21 cellular contexts compared by ENCODE assay signal in the genomic region with DNA sequence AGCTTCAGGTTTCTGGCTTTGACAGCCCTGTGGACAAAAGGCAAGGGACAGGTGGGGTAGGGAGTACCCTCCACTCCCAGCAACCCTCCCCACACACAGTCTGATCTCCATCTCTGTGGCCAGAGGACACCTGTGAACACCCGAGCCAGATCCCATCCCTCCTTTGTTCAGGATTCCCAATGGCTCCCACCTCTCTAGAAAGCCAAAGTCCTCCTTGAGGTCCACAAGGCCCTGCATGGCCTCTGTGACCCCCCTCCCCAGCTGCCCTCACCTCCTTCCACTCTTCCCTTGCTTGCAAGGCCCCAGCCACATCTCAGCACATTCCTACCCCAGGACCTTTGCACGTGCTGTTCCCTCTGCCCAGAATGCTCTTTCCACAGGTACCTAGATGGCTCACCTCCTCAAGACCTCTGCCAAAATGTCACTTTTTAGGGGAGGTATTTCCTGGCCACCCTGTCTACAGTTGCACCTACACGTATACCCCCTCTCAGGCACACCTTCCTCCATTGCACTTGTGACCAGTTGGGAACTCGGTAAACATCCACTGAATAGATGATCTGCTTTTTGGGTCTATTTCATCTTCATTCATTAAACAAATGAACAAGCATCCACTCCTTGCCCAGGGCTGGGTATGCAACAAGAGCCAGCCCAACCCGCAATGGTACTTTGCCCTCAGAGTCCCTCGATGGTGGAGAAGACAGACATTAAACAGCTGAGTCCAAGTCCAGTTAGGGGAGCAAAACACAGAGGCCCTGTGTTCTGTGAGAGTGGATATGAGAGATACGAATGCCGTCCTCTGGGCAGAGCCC.
DNase-seq lines count a peak whose midpoint lies in the region; FAIRE-seq and TF ChIP-seq lines count a peak whose summit lies in the region.
"Had no signal": no experiment of that assay in that cellular context is flagged by ENCODE, and none has a peak within 500 bp of the region (broad histone marks: within the 10 kb centered on the region; RNA-seq: fewer than 3 reads in every experiment).

No MANE protein-coding gene starts in this region.

- H3K27ac Mint-ChIP-seq in activated naive CD4-positive, alpha-beta T cell treated with anti-CD3 and anti-CD28 coated beads, Interleukin-2, amount 10 ng/mL, durations not matched to agents 7 days and 5 days, result no peak overlapping the region
- H3K27ac Mint-ChIP-seq: activated CD8-positive, alpha-beta T cell treated with anti-CD3 and anti-CD28 coated beads for 36 hours; activated naive CD8-positive, alpha-beta T cell had no signal

- peaks cover 14% of the 10 kb centered on the region for H3K27me3 Mint-ChIP-seq in activated naive CD4-positive, alpha-beta T cell treated with anti-CD3 and anti-CD28 coated beads, Interleukin-2, amount 10 ng/mL, durations not matched to agents 7 days and 5 days
- H3K27me3 Mint-ChIP-seq: activated CD8-positive, alpha-beta T cell treated with anti-CD3 and anti-CD28 coated beads for 36 hours; activated naive CD8-positive, alpha-beta T cell had no signal

- POLR2A ChIA-PET in OCI-LY7 (lab: Charles Lee), result interaction anchor here (1.4 kb wide), 1 partner anchor 10 kb away, joined by 3 read pairs; no protein-coding TSS in a partner anchor

- H3K9me2 ChIP-seq in OCI-LY7 (ENCODE audit: insufficient read depth, low read length), result no peaks in the 10 kb centered on the region

- intact Hi-C loops in OCI-LY7 (cut with micrococcal nuclease; ENCODE audit: unreplicated experiment), result loop anchor here (5.0 kb wide), 1 partner anchor 375 kb away; no protein-coding TSS in a partner anchor
- intact Hi-C loops in kidney (cut with DNase I), result no loop called here
- intact Hi-C loops in sigmoid colon (cut with DNase I), result loop anchor here (5.0 to 10.0 kb wide), 3 partner anchors 107 to 243 kb away; partner anchors contain the start of genes CRLF3 and GOSR1

- TF ChIP-seq POLR2A in sigmoid colon (IDR thresholded peaks at IDR 0.05), result no peak

- H3K27ac ChIP-seq in OCI-LY7 (ENCODE audit: low read depth, low read length, poor library complexity, severe bottlenecking), result no peak overlapping the region
- no peak overlapping the region for H3K27ac ChIP-seq in kidney (ENCODE audit: low read depth in 2 of 2, low read length in 2 of 2)
- H3K27ac ChIP-seq in sigmoid colon, result no peak overlapping the region
- H3K27ac ChIP-seq: GM23248, stomach had no signal

- no peak overlapping the region for H3K9ac ChIP-seq in kidney (ENCODE audit: low read length in 2 of 2)
- H3K9ac ChIP-seq: GM23248 had no signal

- peaks cover 19% of the 10 kb centered on the region; the same call in 1 of the 2 replicates for H3K36me3 ChIP-seq in OCI-LY7 (ENCODE audit: insufficient read depth, low read length)
- no peaks in the 10 kb centered on the region for H3K36me3 ChIP-seq in kidney (ENCODE audit: control insufficient read depth in 1 of 2, insufficient read depth in 2 of 2, low read length in 2 of 2)
- no peaks in the 10 kb centered on the region for H3K36me3 ChIP-seq in sigmoid colon
- H3K36me3 ChIP-seq: stomach had no signal

- H4K20me1 ChIP-seq in OCI-LY7 (ENCODE audit: insufficient read depth, low read length), result peaks cover 4% of the 10 kb centered on the region

- no peaks in the 10 kb centered on the region for H3K27me3 ChIP-seq in sigmoid colon
- H3K27me3 ChIP-seq: stomach had no signal

- CTCF ChIA-PET in activated naive CD4-positive, alpha-beta T cell treated with anti-CD3 and anti-CD28 coated beads, Interleukin-2, amount 10 ng/mL, durations not matched to agents 7 days and 5 days (lab: Charles Lee), result interaction anchor here (1.1 to 4.7 kb wide), 3 partner anchors 108 to 377 kb away, joined by 3 to 33 read pairs (median 12); partner anchors contain the start of gene CRLF3
- CTCF ChIA-PET in OCI-LY7 (lab: Charles Lee; ENCODE audit: unreplicated experiment), result no interaction called here

- TF ChIP-seq CTCF in OCI-LY7 (conservative IDR thresholded peaks at IDR 0.05; ENCODE audit: low read length), result peak; percentile 44; the same call in 1 of the 2 replicates
- no peak for TF ChIP-seq CTCF in kidney (IDR thresholded peaks at IDR 0.05; ENCODE audit: borderline replicate concordance, extremely low read depth, insufficient read depth)
- TF ChIP-seq CTCF in sigmoid colon (IDR thresholded peaks at IDR 0.05), result no peak

- peaks cover 90% of the 10 kb centered on the region for H3K79me2 ChIP-seq in OCI-LY7 (ENCODE audit: insufficient read depth, low read depth, low read length)

- H3K36me3 Mint-ChIP-seq in activated naive CD4-positive, alpha-beta T cell treated with anti-CD3 and anti-CD28 coated beads, Interleukin-2, amount 10 ng/mL, durations not matched to agents 7 days and 5 days, result no peaks in the 10 kb centered on the region
- H3K36me3 Mint-ChIP-seq: activated naive CD8-positive, alpha-beta T cell had no signal

- no peak for TF ChIP-seq EP300 in sigmoid colon (IDR thresholded peaks at IDR 0.05)

- H2AFZ ChIP-seq in OCI-LY7 (ENCODE audit: low read length), result no peak overlapping the region
- H2AFZ ChIP-seq: GM23248 had no signal

- BruUV-seq in OCI-LY7 (replicated peaks; lab: Mats Ljungman, UMichigan), result no TSS peak

- H3K9me3 ChIP-seq in OCI-LY7 (ENCODE audit: low read length) (no peaks in the 10 kb centered on the region), kidney (ENCODE audit: control insufficient read depth in 1 of 2, low read length in 2 of 2) (no peaks in the 10 kb centered on the region), sigmoid colon (no peaks in the 10 kb centered on the region)
- H3K9me3 ChIP-seq: Caco-2, stomach had no signal

- H3K4me1 ChIP-seq in OCI-LY7 (ENCODE audit: insufficient read depth, low read length, poor library complexity, severe bottlenecking), result peaks cover 34% of the 10 kb centered on the region
- H3K4me1 ChIP-seq in kidney (ENCODE audit: control insufficient read depth in 1 of 2, insufficient read depth in 1 of 2, low read depth in 1 of 2, low read length in 2 of 2), result no peaks in the 10 kb centered on the region
- H3K4me1 ChIP-seq in sigmoid colon, result peaks cover 0 to 8% (median 5%) of the 10 kb centered on the region in 4 donors
- H3K4me1 ChIP-seq: Caco-2 had no signal

- peak; percentile 3 for DNase-seq in activated naive CD4-positive, alpha-beta T cell treated with anti-CD3 and anti-CD28 coated beads, Interleukin-2, amount 10 ng/mL, durations not matched to agents 7 days and 5 days
- no peak for DNase-seq in activated naive CD4-positive, alpha-beta T cell (lab: John Stamatoyannopoulos, UW)
- DNase-seq in OCI-LY7 (ENCODE audit: low spot score) (no peak), kidney (peak; percentile 24), sigmoid colon (peak; percentile 50), NCI-H1417 treated with DMSO at 0.1 percent for 48 hours (lab: John Stamatoyannopoulos, UW) (no peak), C1 segment of cervical spinal cord (lab: John Stamatoyannopoulos, UW) (no peak), SHP77 (lab: John Stamatoyannopoulos, UW) (no peak)
- DNase-seq: cerebellar nuclear complex; effector CD4-positive, alpha-beta T cell; mammary epithelial cell; nucleus accumbens; RPMI8226; stimulated activated CD4-positive, alpha-beta T cell treated with anti-CD3 and anti-CD28 coated beads, Interleukin-15, amount 100 ng/mL, for 24 hours; stomach had no signal

- no peak overlapping the region for H3K4me2 ChIP-seq in OCI-LY7 (ENCODE audit: low read length)

- H3K4me3 Mint-ChIP-seq in activated naive CD4-positive, alpha-beta T cell treated with anti-CD3 and anti-CD28 coated beads, Interleukin-2, amount 10 ng/mL, durations not matched to agents 7 days and 5 days, result no peak overlapping the region
- H3K4me3 Mint-ChIP-seq: activated CD8-positive, alpha-beta T cell treated with anti-CD3 and anti-CD28 coated beads for 36 hours; activated naive CD8-positive, alpha-beta T cell had no signal

- no peak for FAIRE-seq in kidney (lab: Jason Lieb, UNC)
- FAIRE-seq: frontal cortex, islet of Langerhans had no signal

- H3K4me1 Mint-ChIP-seq in activated naive CD4-positive, alpha-beta T cell treated with anti-CD3 and anti-CD28 coated beads, Interleukin-2, amount 10 ng/mL, durations not matched to agents 7 days and 5 days, result peaks cover 8% of the 10 kb centered on the region

- no peak overlapping the region for H3K4me3 ChIP-seq in OCI-LY7 (ENCODE audit: low read depth, low read length, poor library complexity, severe bottlenecking)
- no peak overlapping the region for H3K4me3 ChIP-seq in kidney (ENCODE audit: low read length in 2 of 2)
- no peak overlapping the region for H3K4me3 ChIP-seq in sigmoid colon
- H3K4me3 ChIP-seq: GM23248, stomach had no signal

- 75 to 87% methylated on average over 8 of the region's 8 CpGs for WGBS in sigmoid colon, 2 donors

- no peaks in the 10 kb centered on the region for H3K9me3 Mint-ChIP-seq in activated naive CD4-positive, alpha-beta T cell treated with anti-CD3 and anti-CD28 coated beads, Interleukin-2, amount 10 ng/mL, durations not matched to agents 7 days and 5 days
- H3K9me3 Mint-ChIP-seq: activated CD8-positive, alpha-beta T cell treated with anti-CD3 and anti-CD28 coated beads for 36 hours had no signal

Comparison
In these comparisons a context has a peak if more than half of its experiments do, and no peak if none do; other contexts are left out.
1. DNase-seq: peak in activated naive CD4-positive, alpha-beta T cell treated with anti-CD3 and anti-CD28 coated beads, Interleukin-2, amount 10 ng/mL, durations not matched to agents 7 days and 5 days (single experiment), kidney (single experiment) and sigmoid colon (single experiment); none in activated naive CD4-positive, alpha-beta T cell (0 of 4), OCI-LY7 (single experiment), NCI-H1417 treated with DMSO at 0.1 percent for 48 hours (single experiment), C1 segment of cervical spinal cord (0 of 14) and SHP77 (0 of 2).